In the genomic region with DNA sequence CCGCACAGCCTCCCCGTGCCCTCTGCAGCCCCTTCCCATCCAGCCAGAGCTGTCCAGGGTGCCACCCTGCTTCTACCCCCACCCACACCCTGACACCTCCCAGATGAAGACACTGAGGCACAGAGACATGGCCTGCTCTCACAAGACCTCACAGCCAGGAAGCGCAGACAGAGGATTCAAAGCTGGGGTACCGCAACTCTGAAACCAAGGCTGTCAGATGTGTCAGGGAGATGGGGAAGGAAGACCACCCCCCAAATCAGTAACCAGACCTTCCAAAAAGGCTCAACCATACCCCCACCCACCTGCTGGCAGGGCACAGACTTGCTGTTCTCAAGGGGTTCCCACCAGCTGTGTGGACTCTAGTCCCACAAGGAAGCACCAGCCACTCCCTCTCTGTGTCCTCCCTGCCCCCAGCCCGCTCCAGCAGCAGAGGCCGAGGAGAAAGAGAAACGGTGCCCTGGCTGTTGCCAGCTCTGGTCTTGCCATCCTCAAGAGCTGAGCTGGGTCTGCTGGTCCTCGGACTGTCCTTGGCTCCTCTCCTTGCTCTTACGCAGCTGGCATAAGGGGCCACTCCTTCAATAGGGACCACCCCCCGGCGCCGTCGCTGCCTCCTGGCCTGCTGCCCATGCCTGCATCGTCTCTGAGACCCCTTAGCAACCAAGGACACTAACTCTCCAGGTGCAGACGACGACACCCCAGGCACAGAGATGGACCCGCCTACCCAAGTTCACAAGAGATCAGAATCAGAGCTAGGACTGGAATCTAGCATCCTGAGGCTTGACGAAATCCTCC, we compare ENCODE assay signal across 8 cellular contexts.
A peak's percentile ranks its signal among the peaks of the same experiment; 100 is the strongest.
DNase-seq lines count a peak whose midpoint lies in the region; ATAC-seq and TF ChIP-seq lines count a peak whose summit lies in the region.

No MANE protein-coding gene starts in this region.

- DNase-seq in glomerular visceral epithelial cell (ENCODE audit: extremely low spot score): peak; percentile 33
- no peak for DNase-seq in NCI-H187 treated with DMSO at 0.1 percent for 48 hours (lab: John Stamatoyannopoulos, UW)
- DNase-seq in GM19238 (ENCODE audit: insufficient read length, low spot score): no peak

- ATAC-seq in GM21576 (IDR thresholded peaks at IDR 0.05; ENCODE audit: unreplicated experiment) (no peak), GM19328 (IDR thresholded peaks at IDR 0.05; ENCODE audit: unreplicated experiment) (no peak)

- no peak for TF ChIP-seq CTCF in WI38 (IDR thresholded peaks at IDR 0.05; ENCODE audit: low read depth, low read length)

- peak; percentile 16 for TF ChIP-seq POLR2A in GM19099 (IDR thresholded peaks at IDR 0.05; ENCODE audit: extremely low read depth, insufficient read length, low read depth)

- H3K4me3 ChIP-seq in WI38 (ENCODE audit: low read depth, low read length): peak overlapping the region; percentile 74
- H3K4me3 ChIP-seq in rectal smooth muscle tissue (ENCODE audit: low read length): peak overlapping the region; percentile 90

- H3K36me3 ChIP-seq in rectal smooth muscle tissue (ENCODE audit: control insufficient read depth, insufficient read depth, low read length): no peaks in the 10 kb centered on the region

- H3K9ac ChIP-seq in rectal smooth muscle tissue (ENCODE audit: low read length): peak overlapping the region; percentile 81

- peak overlapping the region; percentile 88 for H3K27ac ChIP-seq in rectal smooth muscle tissue (ENCODE audit: low read depth, low read length)

- H3K4me1 ChIP-seq in rectal smooth muscle tissue (ENCODE audit: control insufficient read depth, insufficient read depth, low read length): peaks cover 41% of the 10 kb centered on the region

- no peaks in the 10 kb centered on the region for H3K27me3 ChIP-seq in rectal smooth muscle tissue (ENCODE audit: control insufficient read depth, insufficient read depth, low read length)
